ENCODE assay signal across 19 cellular contexts in genomic region chr2:101667823-101668222, GRCh38. TPM values are rescaled to one million over a fixed set of nuclear protein-coding genes. Genes with fewer than 3 reads are reported as not detected.
A peak's percentile ranks its signal among the peaks of the same experiment; 100 is the strongest.
DNase-seq lines count a peak whose midpoint lies in the region; ATAC-seq and TF ChIP-seq lines count a peak whose summit lies in the region.
"Had no signal": no experiment of that assay in that cellular context is flagged by ENCODE, and none has a peak within 500 bp of the region (broad histone marks: within the 10 kb centered on the region; RNA-seq: fewer than 3 reads in every experiment).

No MANE protein-coding gene starts in this region.

- peaks cover 14% of the 10 kb centered on the region for H3K9me3 Mint-ChIP-seq in GM23338

- ATAC-seq in GM23338, result no peak
- ATAC-seq in HG02678 (IDR thresholded peaks at IDR 0.05; ENCODE audit: unreplicated experiment), result no peak
- ATAC-seq in upper lobe of left lung (ENCODE audit: low FRiP score in 2 of 2), result no peak

- H3K27ac Mint-ChIP-seq in GM23338, result no peak overlapping the region
- H3K27ac Mint-ChIP-seq: CD14-positive monocyte; CD4-positive, CD25-positive, alpha-beta regulatory T cell had no signal

- H3K4me1 Mint-ChIP-seq in GM23338, result no peaks in the 10 kb centered on the region
- H3K4me1 Mint-ChIP-seq: CD14-positive monocyte; CD4-positive, alpha-beta memory T cell had no signal

- H3K4me2 ChIP-seq in GM23338 (no peak overlapping the region), mesendoderm (ENCODE audit: low read length) (no peak overlapping the region), neuronal stem cell (ENCODE audit: insufficient read depth, low read length, poor library complexity, severe bottlenecking) (no peak overlapping the region)
- H3K4me2 ChIP-seq: BLaER1 had no signal

- no peak for TF ChIP-seq EP300 in upper lobe of left lung (IDR thresholded peaks at IDR 0.05)

- TF ChIP-seq CTCF in GM23338 (conservative IDR thresholded peaks at IDR 0.05; ENCODE audit: low read depth in 2 of 2), result no peak
- TF ChIP-seq CTCF in upper lobe of left lung (IDR thresholded peaks at IDR 0.05), result no peak

- H3K56ac ChIP-seq in mesendoderm (ENCODE audit: low read length), result no peak overlapping the region

- H2AFZ ChIP-seq in GM23338, result peak overlapping the region; percentile 5; the same call in 1 of the 2 replicates
- H2AFZ ChIP-seq in neuronal stem cell (ENCODE audit: low read length), result no peak overlapping the region

- H4K8ac ChIP-seq in mesendoderm (ENCODE audit: low read depth, low read length), result no peak overlapping the region
- H4K8ac ChIP-seq in neuronal stem cell (ENCODE audit: low read depth, low read length), result no peak overlapping the region

- DNase-seq in GM23338 (ENCODE audit: low spot score), result peak; percentile 9
- peak; percentile 13 for DNase-seq in NT2/D1 (ENCODE audit: low read depth, low spot score)
- peak; percentile 67 for DNase-seq in mesendoderm
- peak; percentile 11 for DNase-seq in neuronal stem cell (ENCODE audit: low spot score)
- no peak for DNase-seq in upper lobe of left lung
- DNase-seq in HCEC 1CT, result no peak
- DNase-seq: 8988T; ACHN; BE2C; C1 segment of cervical spinal cord; Caco-2; Calu3; CD4-positive, alpha-beta memory T cell; CD4-positive, CD25-positive, alpha-beta regulatory T cell; DMS79 treated with DMSO at 0.1 percent for 48 hours; GF-D8 had no signal

- H4K20me1 ChIP-seq in GM23338 (replicated peaks; ENCODE audit: insufficient read depth), result no peaks in the 10 kb centered on the region
- H4K20me1 ChIP-seq: BLaER1 had no signal

- H3K4me1 ChIP-seq in GM23338 (ENCODE audit: insufficient read depth) (no peaks in the 10 kb centered on the region), NT2/D1 (ENCODE audit: insufficient read depth, insufficient read length) (no peaks in the 10 kb centered on the region), mesendoderm (ENCODE audit: control insufficient read depth, low read depth, low read length) (no peaks in the 10 kb centered on the region), neuronal stem cell (ENCODE audit: control insufficient read depth in 2 of 2, insufficient read depth in 1 of 2, low read depth in 1 of 2, low read length in 2 of 2) (peaks cover 0 to 3% of the 10 kb centered on the region in 2 donors), upper lobe of left lung (no peaks in the 10 kb centered on the region)
- H3K4me1 ChIP-seq: BE2C, BLaER1, Caco-2 had no signal

- H3K9ac ChIP-seq in NT2/D1 (ENCODE audit: insufficient read length, low read depth) (no peak overlapping the region), mesendoderm (ENCODE audit: low read length) (no peak overlapping the region), neuronal stem cell (ENCODE audit: low read depth, low read length, poor library complexity) (no peak overlapping the region)
- H3K9ac ChIP-seq: BLaER1 had no signal

- H2AK5ac ChIP-seq in mesendoderm (ENCODE audit: low read length), result no peak overlapping the region
- H2AK5ac ChIP-seq in neuronal stem cell (ENCODE audit: low read depth, low read length), result no peak overlapping the region

- no peaks in the 10 kb centered on the region for H3F3A ChIP-seq in GM23338 (replicated peaks; ENCODE audit: low read depth)

- no peak overlapping the region for H3K14ac ChIP-seq in neuronal stem cell (ENCODE audit: low read length)

- H3K27ac ChIP-seq in GM23338 (ENCODE audit: low read depth), result no peak overlapping the region
- no peak overlapping the region for H3K27ac ChIP-seq in mesendoderm (ENCODE audit: low read depth, low read length)
- no peak overlapping the region for H3K27ac ChIP-seq in neuronal stem cell (replicated peaks; ENCODE audit: low read length)
- no peak overlapping the region for H3K27ac ChIP-seq in upper lobe of left lung
- H3K27ac ChIP-seq: BLaER1 had no signal

- no peaks in the 10 kb centered on the region for H3K36me3 ChIP-seq in GM23338 (ENCODE audit: insufficient read depth)
- H3K36me3 ChIP-seq in NT2/D1 (ENCODE audit: insufficient read depth, insufficient read length, low read length), result no peaks in the 10 kb centered on the region
- H3K36me3 ChIP-seq in mesendoderm (ENCODE audit: control insufficient read depth, insufficient read depth, low read length), result no peaks in the 10 kb centered on the region
- H3K36me3 ChIP-seq in neuronal stem cell (replicated peaks in 1 of 2; ENCODE audit: control insufficient read depth in 2 of 2, insufficient read depth in 2 of 2, low read length in 2 of 2), result no peaks in the 10 kb centered on the region
- no peaks in the 10 kb centered on the region for H3K36me3 ChIP-seq in upper lobe of left lung
- H3K36me3 ChIP-seq: BE2C, BLaER1 had no signal

- no peaks in the 10 kb centered on the region for H3K79me1 ChIP-seq in mesendoderm (ENCODE audit: low read length)
- H3K79me1 ChIP-seq in neuronal stem cell (ENCODE audit: low read depth, low read length), result no peaks in the 10 kb centered on the region

- no peak overlapping the region for H3K4me3 ChIP-seq in GM23338
- H3K4me3 ChIP-seq in NT2/D1 (ENCODE audit: insufficient read length, low read depth), result no peak overlapping the region
- H3K4me3 ChIP-seq in mesendoderm (ENCODE audit: low read length), result no peak overlapping the region
- H3K4me3 ChIP-seq in neuronal stem cell (ENCODE audit: low read length in 2 of 2), result no peak overlapping the region
- H3K4me3 ChIP-seq in upper lobe of left lung, result no peak overlapping the region
- H3K4me3 ChIP-seq: BLaER1 had no signal

- H3K4me3 Mint-ChIP-seq in GM23338, result no peak overlapping the region
- H3K4me3 Mint-ChIP-seq: CD14-positive monocyte; CD4-positive, alpha-beta memory T cell; CD4-positive, CD25-positive, alpha-beta regulatory T cell had no signal

- H3K27me3 Mint-ChIP-seq in GM23338 (ENCODE audit: insufficient read depth, low read depth, poor library complexity), result no peaks in the 10 kb centered on the region
- H3K27me3 Mint-ChIP-seq: CD4-positive, alpha-beta memory T cell; CD4-positive, CD25-positive, alpha-beta regulatory T cell had no signal

- H2BK15ac ChIP-seq in mesendoderm (replicated peaks; ENCODE audit: low read depth) (no peak overlapping the region), neuronal stem cell (ENCODE audit: low read length) (no peak overlapping the region)

- H3K79me2 ChIP-seq in GM23338 (replicated peaks; ENCODE audit: insufficient read depth) (no peaks in the 10 kb centered on the region), mesendoderm (ENCODE audit: control insufficient read depth, insufficient read depth, low read length) (no peaks in the 10 kb centered on the region)

- no peaks in the 10 kb centered on the region for H3K9me2 ChIP-seq in GM23338 (ENCODE audit: insufficient read depth)

- H3K4ac ChIP-seq in mesendoderm (ENCODE audit: low read depth, low read length) (no peak overlapping the region), neuronal stem cell (ENCODE audit: low read length) (no peak overlapping the region)

- H3K18ac ChIP-seq in mesendoderm (ENCODE audit: low read length) (no peak overlapping the region), neuronal stem cell (ENCODE audit: low read length) (no peak overlapping the region)

- H2BK5ac ChIP-seq in mesendoderm (ENCODE audit: low read length) (no peak overlapping the region), neuronal stem cell (ENCODE audit: low read length) (no peak overlapping the region)

- no CpG with 5 or more reads among the region's 1 CpG for WGBS in mesendoderm (ENCODE audit: extremely low coverage, insufficient coverage, low lambda C conversion rate)
- no CpG with 5 or more reads among the region's 1 CpG for WGBS in neuronal stem cell (ENCODE audit: extremely low coverage in 2 of 2, insufficient read length in 2 of 2, insufficient replicate concordance in 1 of 2), 2 donors
- WGBS in upper lobe of left lung, 2 donors, result 93% methylated on average over 1 of the region's 1 CpG

- no peak overlapping the region for H2BK12ac ChIP-seq in neuronal stem cell (ENCODE audit: low read length)

- no peak overlapping the region for H4K91ac ChIP-seq in neuronal stem cell (ENCODE audit: low read depth, low read length, poor library complexity)

- H2BK120ac ChIP-seq in mesendoderm (ENCODE audit: low read depth, low read length) (no peak overlapping the region), neuronal stem cell (ENCODE audit: low read depth, low read length) (no peak overlapping the region)

- H3K23ac ChIP-seq in mesendoderm (ENCODE audit: low read length) (no peak overlapping the region), neuronal stem cell (ENCODE audit: low read depth, low read length, poor library complexity) (no peak overlapping the region)

- H3K9me3 ChIP-seq in NT2/D1 (ENCODE audit: insufficient read depth, low read length) (peaks cover 14% of the 10 kb centered on the region), neuronal stem cell (replicated peaks in 1 of 2; ENCODE audit: control insufficient read depth in 2 of 2, insufficient read depth in 1 of 2, low read depth in 1 of 2, low read length in 2 of 2) (no peaks in the 10 kb centered on the region), upper lobe of left lung (no peaks in the 10 kb centered on the region)
- H3K9me3 ChIP-seq: BE2C had no signal

- TF ChIP-seq POLR2A in upper lobe of left lung (IDR thresholded peaks at IDR 0.05), result no peak

- H3K27me3 ChIP-seq in GM23338 (ENCODE audit: insufficient read depth), result no peaks in the 10 kb centered on the region
- no peaks in the 10 kb centered on the region for H3K27me3 ChIP-seq in NT2/D1 (ENCODE audit: insufficient read depth, insufficient read length)
- no peaks in the 10 kb centered on the region for H3K27me3 ChIP-seq in mesendoderm (ENCODE audit: insufficient read depth, low read length, poor library complexity)
- H3K27me3 ChIP-seq in neuronal stem cell (ENCODE audit: control insufficient read depth in 3 of 3, insufficient read depth in 3 of 3, low read depth in 1 of 3, low read length in 3 of 3), result no peaks in the 10 kb centered on the region
- H3K27me3 ChIP-seq in upper lobe of left lung, result no peaks in the 10 kb centered on the region
- H3K27me3 ChIP-seq: BE2C, BLaER1 had no signal

- peaks cover 6% of the 10 kb centered on the region; the same call in 1 of the 3 replicates for H3K36me3 Mint-ChIP-seq in GM23338 (ENCODE audit: low read depth)
- H3K36me3 Mint-ChIP-seq: CD14-positive monocyte; CD4-positive, CD25-positive, alpha-beta regulatory T cell had no signal

- no peak overlapping the region for H4K5ac ChIP-seq in mesendoderm (ENCODE audit: low read length)

TF ChIP-seq in GM23338, 12 proteins besides CTCF, POLR2A, EP300 and RAD21 (continues in another document):
- no peak for TF ChIP-seq ZNF114 (CRISPR knock-in tag; IDR thresholded peaks at IDR 0.05)
- TF ChIP-seq EZH2 (IDR thresholded peaks at IDR 0.05; ENCODE audit: low read depth, unreplicated experiment), result no peak

RNA-seq across cellular contexts. Expression of gene MAP4K4, which starts 29.7 kb away (rescaled TPM):
- total RNA-seq in GM23338 (2014; rRNA removed; shearing (Covaris generic)), result 77.2 and 99.2 TPM in 2 replicates
- 32.2 and 34.6 TPM in 2 replicates for polyA plus RNA-seq in GM23338 (2016; fragmentation: Nextera tagmentation; extraction: Ambion mirVana)
- polyA plus RNA-seq in mesendoderm (2013, experiment 1 of 2), result 120 TPM
- polyA plus RNA-seq in mesendoderm (2013, experiment 2 of 2), result 121 TPM
- polyA plus RNA-seq in neuronal stem cell (2013, experiment 1 of 2), result 89.8 TPM
- 89.7 TPM for polyA plus RNA-seq in neuronal stem cell (2013, experiment 2 of 2)
- 10 to 100 TPM; 49.8 to 88.0 (median 56.4) TPM for total RNA-seq in upper lobe of left lung

Comparison
In these comparisons a context has a peak if more than half of its experiments do, and no peak if none do; other contexts are left out.
1. DNase-seq: peak in GM23338 (single experiment), NT2/D1 (single experiment), mesendoderm (single experiment) and neuronal stem cell (single experiment); none in upper lobe of left lung (0 of 2) and HCEC 1CT (single experiment).